22 cellular contexts compared by ENCODE assay signal in the genomic region with DNA sequence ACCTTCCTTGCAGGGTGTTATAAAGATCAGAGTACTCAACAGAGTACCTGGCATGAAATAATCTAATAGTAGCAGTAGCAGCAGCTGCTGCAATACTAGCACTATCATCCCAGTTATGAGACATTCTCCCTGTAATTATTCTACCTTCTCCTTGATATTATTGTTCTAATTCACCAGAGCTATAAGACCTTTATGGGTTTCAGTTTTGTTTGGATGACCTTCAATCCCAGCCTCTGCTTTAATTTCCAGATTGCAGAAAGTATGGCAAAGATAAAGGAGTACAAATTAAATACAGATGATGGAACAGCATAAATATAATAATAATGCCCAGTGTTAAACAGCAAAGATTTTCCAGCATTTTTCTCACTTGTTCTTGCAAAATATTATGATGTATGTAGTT.
"Had no signal": no experiment of that assay in that cellular context is flagged by ENCODE, and none has a peak within 500 bp of the region (broad histone marks: within the 10 kb centered on the region; RNA-seq: fewer than 3 reads in every experiment).

No MANE protein-coding gene starts in this region.

- H3K27ac Mint-ChIP-seq: mesothelial cell of epicardium had no signal

- H3K4me3 Mint-ChIP-seq: mesothelial cell of epicardium had no signal

- ATAC-seq: esophagus mucosa, gastrocnemius medialis, heart right ventricle, left cardiac atrium, left lung, left ventricle myocardium superior, lower lobe of right lung had no signal

- FAIRE-seq: colon, islet of Langerhans, keratinocyte had no signal

- DNase-seq: dermis blood vessel endothelial cell; dorsolateral prefrontal cortex; effector CD4-positive, alpha-beta T cell; effector memory CD4-positive, alpha-beta T cell; erythroblast; esophagus squamous epithelium; foreskin melanocyte; gastrocnemius medialis; glutamatergic neuron; head of caudate nucleus; heart right ventricle; hippocampal formation; left cardiac atrium; left lung; left ventricle myocardium superior; lower lobe of right lung; mesenchymal stem cell had no signal
